In the genomic region with DNA sequence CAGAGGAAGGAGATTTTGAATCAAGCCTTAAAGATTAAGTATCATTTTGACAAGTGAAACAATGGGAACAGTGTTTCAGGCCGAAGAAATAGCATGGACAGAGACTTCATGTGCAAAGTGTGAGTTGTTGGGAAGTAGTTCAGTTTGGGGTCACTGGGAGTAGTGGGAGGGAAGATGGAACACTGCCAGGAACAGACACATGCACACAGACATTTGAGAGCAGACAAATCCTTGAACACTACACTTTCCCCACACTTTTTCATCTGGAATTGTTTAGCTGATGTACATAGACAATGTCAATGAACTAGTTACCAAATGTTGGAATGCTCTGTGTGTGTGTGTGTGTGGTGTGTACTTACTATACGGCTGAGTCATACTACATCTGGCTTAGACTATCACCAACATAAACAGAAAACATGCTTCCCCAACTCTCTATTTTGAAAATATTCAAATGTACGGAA, we compare ENCODE assay signal across 1 cellular context.
TF ChIP-seq lines count a peak whose summit lies in the region.

No MANE protein-coding gene starts in this region.

TF ChIP-seq in IMR-90, 13 proteins besides CTCF, POLR2A, EP300 and RAD21 (continued from another document):
- TF ChIP-seq FOS (IDR thresholded peaks at IDR 0.05; ENCODE audit: low read depth, low read length) (peak; percentile 93), SMC3 (IDR thresholded peaks at IDR 0.05; ENCODE audit: low read depth, low read length) (no peak), BHLHE40 (IDR thresholded peaks at IDR 0.05; ENCODE audit: low read depth, low read length) (peak; percentile 37; the same call in 1 of the 2 replicates), MAFK (IDR thresholded peaks at IDR 0.05; ENCODE audit: low read depth, low read length) (0 out of 2 replicates have a peak, but pooled peaks have one; percentile 10), NFE2L2 (IDR thresholded peaks at IDR 0.05; ENCODE audit: low read depth, low read length) (peak; percentile 82), MXI1 (IDR thresholded peaks at IDR 0.05; ENCODE audit: borderline replicate concordance, low read depth, low read length) (0 out of 2 replicates have a peak, but pooled peaks have one; percentile 38)
TF ChIP-seq in IMR-90: peak in this region for 8.
